In the genomic region with DNA sequence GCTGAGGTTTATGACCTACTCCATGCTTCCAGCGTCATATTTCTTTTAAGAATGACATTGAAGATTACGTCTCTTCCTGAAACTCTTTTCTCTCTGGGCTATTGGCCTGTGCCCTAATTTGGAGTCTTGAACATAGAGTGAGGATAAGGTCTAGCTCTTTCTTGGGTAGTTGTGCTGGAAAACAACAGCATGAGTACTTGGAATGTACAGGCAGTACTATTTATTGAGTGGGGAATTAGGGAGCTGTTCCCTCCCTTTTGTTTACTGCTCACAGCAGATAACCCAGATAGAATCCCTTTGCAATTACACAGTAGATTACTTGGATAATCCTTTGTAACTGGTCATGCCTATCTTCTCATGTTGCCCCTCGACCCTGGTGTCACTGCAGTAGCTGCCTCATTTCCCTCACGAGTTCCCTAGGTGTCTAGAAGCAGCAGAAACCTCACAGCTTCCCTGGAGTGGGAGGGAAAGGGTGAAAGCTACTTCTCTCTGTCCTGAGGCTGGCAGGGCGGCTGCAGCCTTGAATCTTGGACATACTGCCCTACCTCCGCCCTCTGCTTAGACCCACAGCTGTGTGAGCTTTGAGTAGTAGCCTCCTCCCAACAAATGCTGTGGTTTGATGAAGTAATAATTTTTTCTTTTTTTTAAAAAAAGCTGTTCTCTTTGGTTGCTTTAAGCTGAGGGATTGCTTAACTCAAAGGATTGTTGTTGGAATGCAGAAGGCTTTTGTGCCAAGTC, we compare ENCODE assay signal across 10 cellular contexts.
DNase-seq lines count a peak whose midpoint lies in the region; ATAC-seq and TF ChIP-seq lines count a peak whose summit lies in the region.
"Had no signal": no experiment of that assay in that cellular context is flagged by ENCODE, and none has a peak within 500 bp of the region (broad histone marks: within the 10 kb centered on the region; RNA-seq: fewer than 3 reads in every experiment).

No MANE protein-coding gene starts in this region.

- no peak overlapping the region for H3K4me3 ChIP-seq in HL-60 (replicated peaks; ENCODE audit: insufficient read depth, low read length)
- no peak overlapping the region for H3K4me3 ChIP-seq in body of pancreas
- no peak overlapping the region for H3K4me3 ChIP-seq in spleen

- H3K27ac ChIP-seq in HL-60 (replicated peaks): peak overlapping the region; percentile 6; the same call in 1 of the 2 replicates
- H3K27ac ChIP-seq in body of pancreas: peak overlapping the region; percentile 3 to 73 (median 46)
- peak overlapping the region in 7 of 8 donors; percentile 21 to 75 (median 56) for H3K27ac ChIP-seq in spleen

- ATAC-seq in body of pancreas: peak; percentile 75
- ATAC-seq in HG03139 (IDR thresholded peaks at IDR 0.05; ENCODE audit: unreplicated experiment): no peak

- 22 to 26% methylated on average over 6 of the region's 6 CpGs for WGBS in body of pancreas, 2 donors
- WGBS in spleen, 5 donors: 46 to 70% (median 49%) methylated on average over 6 of the region's 6 CpGs

- TF ChIP-seq POLR2A in body of pancreas (IDR thresholded peaks at IDR 0.05) (no peak), spleen (IDR thresholded peaks at IDR 0.05) (no peak)

- H3K4me1 ChIP-seq in body of pancreas (peaks cover 15% of the 10 kb centered on the region), spleen (peaks cover 0 to 11% (median 3%) of the 10 kb centered on the region in 6 donors)

- TF ChIP-seq CTCF in HL-60 (IDR thresholded peaks at IDR 0.05; ENCODE audit: insufficient read depth, low read length): no peak
- TF ChIP-seq CTCF in body of pancreas (IDR thresholded peaks at IDR 0.05): no peak
- TF ChIP-seq CTCF in spleen (IDR thresholded peaks at IDR 0.05 in 8 of 11, conservative IDR thresholded peaks at IDR 0.05 in 3 of 11): no peak

- H3K27me3 ChIP-seq in HL-60 (ENCODE audit: insufficient read depth, poor library complexity, severe bottlenecking) (no peaks in the 10 kb centered on the region), body of pancreas (no peaks in the 10 kb centered on the region), spleen (replicated peaks in 1 of 7) (no peaks in the 10 kb centered on the region)

- no peaks in the 10 kb centered on the region for H3K9me3 ChIP-seq in body of pancreas
- H3K9me3 ChIP-seq in spleen: no peaks in the 10 kb centered on the region

- no peaks in the 10 kb centered on the region for H3K36me3 ChIP-seq in body of pancreas (replicated peaks in 1 of 2; ENCODE audit: insufficient read depth in 1 of 2, low read depth in 2 of 2)
- no peaks in the 10 kb centered on the region for H3K36me3 ChIP-seq in spleen

- intact Hi-C loops in body of pancreas (cut with DNase I) (no loop called here), spleen (cut with DNase I; ENCODE audit: low total_unique reads) (no loop called here)

- DNase-seq in HL-60 (ENCODE audit: low read depth in 1 of 2, low spot score in 1 of 2) (peak; percentile 73 to 77), body of pancreas (peak; percentile 33 to 64 (median 58)), kidney glomerular epithelial cell (lab: John Stamatoyannopoulos, UW) (peak; percentile 30), spleen (no peak), NCI-H2029 treated with DMSO at 0.1 percent for 48 hours (lab: John Stamatoyannopoulos, UW) (no peak), NCI-H187 (lab: John Stamatoyannopoulos, UW) (no peak)
- no peak for DNase-seq in central memory CD4-positive, alpha-beta T cell
- DNase-seq: activated CD8-positive, alpha-beta memory T cell treated with anti-CD3 and anti-CD28 coated beads, Interleukin-2, amount 50 U/mL, for 48 hours; NCI-H69 had no signal

Comparison
In these comparisons a context has a peak if more than half of its experiments do, and no peak if none do; other contexts are left out.
1. DNase-seq: peak in HL-60 (2 of 2), body of pancreas (4 of 4) and kidney glomerular epithelial cell (single experiment); none in spleen (single experiment), central memory CD4-positive, alpha-beta T cell (single experiment), NCI-H2029 treated with DMSO at 0.1 percent for 48 hours (single experiment) and NCI-H187 (0 of 2).
2. H3K27ac ChIP-seq: peak in every context shown above with its lines; median percentile 56 in spleen; 46 in body of pancreas; 6 in HL-60.